ENCODE assay signal across 23 cellular contexts in the genomic region with DNA sequence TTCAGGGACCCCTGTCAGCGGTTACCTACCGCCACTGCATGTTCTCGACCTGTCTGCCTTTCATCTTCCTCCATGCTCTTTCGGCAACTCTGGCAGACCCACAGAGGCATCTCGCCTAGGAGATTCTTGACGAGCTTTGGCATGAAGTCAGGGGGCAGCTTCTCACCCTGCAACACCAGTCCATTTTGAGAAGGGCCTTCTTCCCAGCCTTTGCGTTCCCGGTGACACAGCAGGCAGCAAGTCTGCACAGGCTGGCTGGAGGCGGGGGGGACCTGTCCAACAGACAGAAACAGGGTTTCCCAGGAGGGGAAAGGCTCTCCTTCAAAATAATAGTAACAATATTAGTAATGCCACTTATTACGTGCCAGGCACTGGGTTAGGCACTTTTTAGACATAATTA. TPM values are rescaled to one million over a fixed set of nuclear protein-coding genes. Genes with fewer than 3 reads are reported as not detected.
DNase-seq lines count a peak whose midpoint lies in the region; ATAC-seq and TF ChIP-seq lines count a peak whose summit lies in the region.
"Had no signal": no experiment of that assay in that cellular context is flagged by ENCODE, and none has a peak within 500 bp of the region (broad histone marks: within the 10 kb centered on the region; RNA-seq: fewer than 3 reads in every experiment).

No MANE protein-coding gene starts in this region.

- H3K4me1 ChIP-seq in adipocyte (ENCODE audit: control insufficient read depth, insufficient read depth, low read length) (peaks cover 55% of the 10 kb centered on the region), gastroesophageal sphincter (peaks cover 9 to 66% (median 30%) of the 10 kb centered on the region in 3 donors), osteoblast (ENCODE audit: insufficient read depth, low read length) (peaks cover 46% of the 10 kb centered on the region), tibial nerve (peaks cover 0 to 57% (median 22%) of the 10 kb centered on the region in 4 donors)

- H3K4me3 ChIP-seq in adipocyte (ENCODE audit: low read length) (peak overlapping the region; percentile 35), gastroesophageal sphincter (no peak overlapping the region), osteoblast (ENCODE audit: insufficient read depth, low read length) (peak overlapping the region; percentile 30), tibial nerve (no peak overlapping the region)
- H3K4me3 ChIP-seq: BLaER1 treated with 17β-estradiol and CSF1 and Interleukin-3, amounts not matched to agents 10 nM and 100 nM; right lobe of liver; testis had no signal

- 85 to 87% methylated on average over 2 to 8 of the region's 10 CpGs for WGBS in gastroesophageal sphincter (ENCODE audit: low coverage in 1 of 2), 2 donors
- WGBS in tibial nerve, 2 donors = 94 to 95% methylated on average over 10 of the region's 10 CpGs

- peaks cover 28% of the 10 kb centered on the region for H3K36me3 ChIP-seq in adipocyte (ENCODE audit: control insufficient read depth, insufficient read depth, low read length, severe bottlenecking)
- H3K36me3 ChIP-seq in gastroesophageal sphincter = peaks cover 0 to 29% of the 10 kb centered on the region in 2 donors
- peaks cover 29% of the 10 kb centered on the region for H3K36me3 ChIP-seq in osteoblast (ENCODE audit: insufficient read depth, low read length)
- peaks cover 0 to 36% (median 16%) of the 10 kb centered on the region in 3 donors for H3K36me3 ChIP-seq in tibial nerve

- H2AFZ ChIP-seq in osteoblast (ENCODE audit: low read length) = no peak overlapping the region

- peak overlapping the region; percentile 18 for H3K9ac ChIP-seq in adipocyte (ENCODE audit: low read length)

- peak overlapping the region; percentile 56 for H3K4me2 ChIP-seq in osteoblast (ENCODE audit: insufficient read depth, low read length)
- H3K4me2 ChIP-seq: BLaER1 treated with 17β-estradiol and CSF1 and Interleukin-3, amounts not matched to agents 10 nM and 100 nM had no signal

- TF ChIP-seq EP300 in gastroesophageal sphincter (IDR thresholded peaks at IDR 0.05) = no peak
- no peak for TF ChIP-seq EP300 in tibial nerve (IDR thresholded peaks at IDR 0.05)

- no peaks in the 10 kb centered on the region for H3K27me3 ChIP-seq in adipocyte (replicated peaks; ENCODE audit: control insufficient read depth, insufficient read depth, low read length)
- H3K27me3 ChIP-seq in gastroesophageal sphincter = no peaks in the 10 kb centered on the region
- H3K27me3 ChIP-seq in osteoblast (ENCODE audit: insufficient read depth, low read length) = no peaks in the 10 kb centered on the region
- H3K27me3 ChIP-seq in tibial nerve = no peaks in the 10 kb centered on the region
- H3K27me3 ChIP-seq: BLaER1 treated with 17β-estradiol and CSF1 and Interleukin-3, amounts not matched to agents 10 nM and 100 nM; right lobe of liver; testis had no signal

- H3K79me2 ChIP-seq in osteoblast (ENCODE audit: insufficient read depth, low read length) = peaks cover 69% of the 10 kb centered on the region

- ATAC-seq in gastroesophageal sphincter = no peak
- no peak for ATAC-seq in HG02870 (IDR thresholded peaks at IDR 0.05; ENCODE audit: unreplicated experiment)
- ATAC-seq in GM18498 (IDR thresholded peaks at IDR 0.05; ENCODE audit: unreplicated experiment) = no peak
- ATAC-seq: activated T-cell treated with anti-CD3 and anti-CD28 coated beads, Interleukin-2, amount 50 U/mL, for 4 hours; right lobe of liver had no signal

- H4K20me1 ChIP-seq in osteoblast (ENCODE audit: insufficient read depth, low read length) = peaks cover 21% of the 10 kb centered on the region

- TF ChIP-seq POLR2A in gastroesophageal sphincter (IDR thresholded peaks at IDR 0.05) = no peak
- no peak for TF ChIP-seq POLR2A in tibial nerve (IDR thresholded peaks at IDR 0.05)

- peak overlapping the region in 3 of 4 donors; percentile 69 to 78 (median 72) for H3K27ac ChIP-seq in gastroesophageal sphincter
- peak overlapping the region; percentile 95 for H3K27ac ChIP-seq in osteoblast (ENCODE audit: low read depth, low read length)
- H3K27ac ChIP-seq in tibial nerve = peak overlapping the region in 3 of 4 donors; percentile 15 to 71 (median 45)

- no peak for DNase-seq in adipocyte (ENCODE audit: low read depth)
- no peak for DNase-seq in osteoblast (ENCODE audit: insufficient read length, low spot score, missing footprints)
- no peak for DNase-seq in tibial nerve (ENCODE audit: low spot score in 2 of 2)
- DNase-seq in SHP77 treated with DMSO at 0.1 percent for 48 hours (lab: John Stamatoyannopoulos, UW) = no peak
- DNase-seq in NCI-H2081 (lab: John Stamatoyannopoulos, UW) = no peak
- DNase-seq: activated CD4-positive, alpha-beta T cell treated with anti-CD3 and anti-CD28 coated beads, Interleukin-2, amount 50 U/mL, for 48 hours; activated T-cell treated with anti-CD3 and anti-CD28 coated beads, Interleukin-2, amount 50 U/mL, for 4 hours; caudate nucleus; DMS153; effector CD4-positive, alpha-beta T cell; Kasumi-1; kidney glomerular epithelial cell; NCI-H1417; NCI-H2171; right lobe of liver; stimulated activated CD4-positive, alpha-beta T cell treated with anti-CD3 and anti-CD28 coated beads, Interleukin-4, amount 100 ng/mL, for 24 hours; SW 1271; testis had no signal

- TF ChIP-seq CTCF in gastroesophageal sphincter (IDR thresholded peaks at IDR 0.05) (no peak), osteoblast (IDR thresholded peaks at IDR 0.05; ENCODE audit: extremely low read depth, low read depth, low read length) (no peak), tibial nerve (IDR thresholded peaks at IDR 0.05) (no peak)

- no peaks in the 10 kb centered on the region for H3K9me3 ChIP-seq in adipocyte (ENCODE audit: control insufficient read depth, low read length)
- H3K9me3 ChIP-seq in gastroesophageal sphincter = no peaks in the 10 kb centered on the region
- no peaks in the 10 kb centered on the region for H3K9me3 ChIP-seq in osteoblast (ENCODE audit: low read depth, low read length)
- no peaks in the 10 kb centered on the region for H3K9me3 ChIP-seq in tibial nerve
- H3K9me3 ChIP-seq: BLaER1 treated with 17β-estradiol and CSF1 and Interleukin-3, amounts not matched to agents 10 nM and 100 nM; right lobe of liver; testis had no signal

RNA-seq across cellular contexts. Expression of a gene that starts 15.5 kb away (rescaled TPM):
- total RNA-seq in gastroesophageal sphincter = 10 to 100 TPM; 29.7 to 90.3 (median 44.5) TPM
- total RNA-seq in osteoblast = 29.2 and 32.6 TPM in 2 replicates
- total RNA-seq in tibial nerve = 100 to 1,000 TPM in 3 of 4 donors, 10 to 100 TPM in 1; 82.4 to 152 (median 115) TPM

RNA-seq across cellular contexts. Expression of a gene that starts 22.1 kb away (rescaled TPM):
- total RNA-seq in gastroesophageal sphincter (10 to 100 TPM; 64.5 to 80.8 (median 68.5) TPM), osteoblast (49.5 and 68.4 TPM in 2 replicates), tibial nerve (100 to 1,000 TPM in 2 of 4 donors, 10 to 100 TPM in 2; 85.3 to 139 (median 105) TPM)

RNA-seq across cellular contexts. Expression of a gene that starts 29.2 kb away (rescaled TPM):
- total RNA-seq in gastroesophageal sphincter (10 to 100 TPM in 1 of 4 donors, 1 to 10 TPM in 3; 6.1 to 16.6 (median 6.6) TPM), osteoblast (1.1 and 1.5 TPM in 2 replicates), tibial nerve (10 to 100 TPM in 3 of 4 donors, 1 to 10 TPM in 1; 7.8 to 20.1 (median 11.5) TPM)
- total RNA-seq: RPMI7951 had no signal

RNA-seq across cellular contexts. Expression of a gene that starts 41.5 kb away (rescaled TPM):
- total RNA-seq in gastroesophageal sphincter = 100 to 1,000 TPM; 336 to 863 (median 437) TPM
- 157 and 159 TPM in 2 replicates for total RNA-seq in osteoblast
- 100 to 1,000 TPM in 1 of 4 donors, 10 to 100 TPM in 3; 78.0 to 138 (median 89.9) TPM for total RNA-seq in tibial nerve

RNA-seq across cellular contexts. Expression of a gene that starts 53.1 kb away (rescaled TPM):
- total RNA-seq in gastroesophageal sphincter = 10 to 100 TPM; 50.9 to 86.4 (median 72.9) TPM
- 93.4 and 96.6 TPM in 2 replicates for total RNA-seq in osteoblast
- 10 to 100 TPM; 83.3 to 97.1 (median 95.8) TPM for total RNA-seq in tibial nerve

Comparison
In these comparisons a context has a peak if more than half of its experiments do, and no peak if none do; other contexts are left out.
1. H3K4me3 ChIP-seq: peak in adipocyte (single experiment) and osteoblast (single experiment); none in gastroesophageal sphincter (0 of 2) and tibial nerve (0 of 4).
2. H3K27ac ChIP-seq: peak in every context shown above with its lines; median percentile 95 in osteoblast; 72 in gastroesophageal sphincter; 45 in tibial nerve.